In genomic region chr6:123784330-123784729, GRCh38 we compare ENCODE assay signal across 3 cellular contexts.
TF ChIP-seq lines count a peak whose summit lies in the region.

No MANE protein-coding gene starts in this region.

TF ChIP-seq in HepG2, 621 proteins besides CTCF, POLR2A, EP300 and RAD21 (continues in another document):
- TF ChIP-seq HNRNPK (IDR thresholded peaks at IDR 0.05; ENCODE audit: low read depth, low read length, poor library complexity, severe bottlenecking), result no peak
- peak; percentile 78 to 82 for TF ChIP-seq MAFK (conservative IDR thresholded peaks at IDR 0.05 in 1 of 2, IDR thresholded peaks at IDR 0.05 in 1 of 2; ENCODE audit: low read length in 2 of 2)
- TF ChIP-seq ZNF280D (CRISPR knock-in tag; IDR thresholded peaks at IDR 0.05), result no peak
- TF ChIP-seq RBM22 (optimal IDR thresholded peaks at IDR 0.05; ENCODE audit: low read length), result no peak
- TF ChIP-seq YEATS4 (CRISPR knock-in tag; IDR thresholded peaks at IDR 0.05; ENCODE audit: borderline replicate concordance), result no peak
- TF ChIP-seq ZBTB39 (CRISPR knock-in tag; IDR thresholded peaks at IDR 0.05), result no peak
- no peak for TF ChIP-seq ZNF484 (CRISPR knock-in tag; IDR thresholded peaks at IDR 0.05; ENCODE audit: borderline replicate concordance, low read depth)

TF ChIP-seq in IMR-90, 13 proteins besides CTCF, POLR2A, EP300 and RAD21:
- TF ChIP-seq MAFK (IDR thresholded peaks at IDR 0.05; ENCODE audit: low read depth, low read length) (peak; percentile 33; the same call in 1 of the 2 replicates), MXI1 (IDR thresholded peaks at IDR 0.05; ENCODE audit: borderline replicate concordance, low read depth, low read length) (no peak)

TF ChIP-seq in GM12878, 131 proteins besides CTCF, POLR2A, EP300 and RAD21:
- TF ChIP-seq PRDM15 (CRISPR knock-in tag; IDR thresholded peaks at IDR 0.05) (no peak), CHD2 (IDR thresholded peaks at IDR 0.05; ENCODE audit: borderline replicate concordance, low read depth, low read length) (no peak)
